In the genomic region with DNA sequence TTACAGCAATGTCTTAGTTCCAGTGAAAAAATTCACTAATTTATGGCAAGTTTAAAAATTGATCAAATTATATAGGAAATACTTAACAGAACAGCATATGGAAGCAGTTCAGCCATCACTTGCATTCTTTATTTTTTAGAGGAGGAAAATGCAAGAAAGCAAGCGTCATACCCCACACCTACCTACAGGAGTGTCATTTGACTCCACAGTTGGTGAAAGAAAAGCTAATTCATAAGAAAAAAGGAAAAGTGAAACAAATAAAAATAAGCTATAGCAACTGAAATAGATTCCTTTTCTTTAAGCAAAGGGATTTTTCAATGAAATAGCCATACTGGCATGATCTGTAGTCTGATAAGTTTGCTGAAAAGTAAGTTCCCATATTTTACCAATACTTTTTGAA, we compare ENCODE assay signal across 33 cellular contexts.
DNase-seq lines count a peak whose midpoint lies in the region; ATAC-seq and TF ChIP-seq lines count a peak whose summit lies in the region.
"Had no signal": no experiment of that assay in that cellular context is flagged by ENCODE, and none has a peak within 500 bp of the region (broad histone marks: within the 10 kb centered on the region; RNA-seq: fewer than 3 reads in every experiment).

No MANE protein-coding gene starts in this region.

- H3K36me3 Mint-ChIP-seq in activated T-cell treated with anti-CD3 and anti-CD28 coated beads, Interleukin-2, amount 50 U/mL, for 72 hours (ENCODE audit: insufficient read depth in 2 of 2), result peaks cover 3 to 26% of the 10 kb centered on the region in 2 donors
- H3K36me3 Mint-ChIP-seq in glutamatergic neuron (ENCODE audit: unreplicated experiment), result no peaks in the 10 kb centered on the region
- peaks cover 35% of the 10 kb centered on the region for H3K36me3 Mint-ChIP-seq in type B pancreatic cell

- DNase-seq in activated T-cell treated with anti-CD3 and anti-CD28 coated beads, Interleukin-2, amount 50 U/mL, for 72 hours, result no peak
- DNase-seq in activated T-cell treated with anti-CD3 and anti-CD28 coated beads, Interleukin-2, amount 50 U/mL, for 1 hour, result no peak
- DNase-seq in cardiac fibroblast (ENCODE audit: low read depth in 2 of 2), result no peak
- DNase-seq in glutamatergic neuron, result no peak
- no peak for DNase-seq in type B pancreatic cell (ENCODE audit: extremely low spot score, unreplicated experiment)
- no peak for DNase-seq in NCI-H128 (lab: John Stamatoyannopoulos, UW; ENCODE audit: unreplicated experiment)
- no peak for DNase-seq in NK-92 treated with Interleukin-12 subunit alpha and Interleukin-12 subunit beta, amount 100 ng/mL, for 24 hours (lab: John Stamatoyannopoulos, UW)
- no peak for DNase-seq in superior temporal gyrus (ENCODE audit: extremely low spot score)
- DNase-seq: activated CD4-positive, alpha-beta memory T cell treated with anti-CD3 and anti-CD28 coated beads, Interleukin-2, amount 10 ng/mL, durations not matched to agents 7 days and 5 days; activated CD4-positive, alpha-beta T cell treated with anti-CD3 and anti-CD28 coated beads for 1 hour; CD4-positive, alpha-beta T cell; colonic mucosa; effector CD4-positive, alpha-beta T cell; EL; foreskin melanocyte; GOT3; Karpas-422; MV-4-11; NCI-H1436 treated with DMSO at 0.1 percent for 48 hours; NCI-H2081 treated with DMSO at 0.1 percent for 48 hours; NCI-H226; SHP77 treated with DMSO at 0.1 percent for 48 hours; stimulated activated CD4-positive, alpha-beta T cell treated with anti-CD3 and anti-CD28 coated beads, Interleukin-1b, Interleukin-23, amount 100 ng/mL, for 48 hours; stimulated activated naive CD4-positive, alpha-beta T cell treated with Interleukin-2 at 50 U/mL for 16 hours had no signal

- peak overlapping the region; percentile 29 for H3K27ac Mint-ChIP-seq in activated T-cell treated with anti-CD3 and anti-CD28 coated beads, Interleukin-2, amount 50 U/mL, for 72 hours
- H3K27ac Mint-ChIP-seq in glutamatergic neuron (ENCODE audit: unreplicated experiment) (no peak overlapping the region), type B pancreatic cell (no peak overlapping the region)
- H3K27ac Mint-ChIP-seq: activated CD4-positive, alpha-beta memory T cell treated with anti-CD3 and anti-CD28 coated beads, Interleukin-2, amount 10 ng/mL, durations not matched to agents 7 days and 5 days; activated naive CD4-positive, alpha-beta T cell treated with anti-CD3 and anti-CD28 coated beads, Interleukin-2, amount 50 U/mL, for 72 hours; activated T-helper 2 cell treated with anti-CD3 and anti-CD28 coated beads, Interferon-gamma antibody, Interleukin-2, Interleukin-4, amounts not matched to agents 10 μg/mL and 5 μg/mL and 100 μg/mL, durations not matched to agents 14 hours and 24 hours and 36 hours; CD4-positive, alpha-beta T cell; nephron had no signal

- peak; percentile 24 for TF ChIP-seq CTCF in cardiac fibroblast (IDR thresholded peaks at IDR 0.05; ENCODE audit: low read depth, low read length)
- TF ChIP-seq CTCF in glutamatergic neuron (IDR thresholded peaks at IDR 0.05; ENCODE audit: partially characterized antibody, unreplicated experiment), result peak; percentile 46
- TF ChIP-seq CTCF in type B pancreatic cell (conservative IDR thresholded peaks at IDR 0.05), result peak; percentile 67

- no peak for ATAC-seq in activated T-cell treated with anti-CD3 and anti-CD28 coated beads, Interleukin-2, amount 50 U/mL, for 72 hours (replicated peaks in 1 of 2)
- ATAC-seq: activated naive CD4-positive, alpha-beta T cell treated with anti-CD3 and anti-CD28 coated beads, Interleukin-2, amount 50 U/mL, for 72 hours; GM12878; HepG2 had no signal

- H3K4me3 Mint-ChIP-seq in activated T-cell treated with anti-CD3 and anti-CD28 coated beads, Interleukin-2, amount 50 U/mL, for 72 hours, result no peak overlapping the region
- H3K4me3 Mint-ChIP-seq in glutamatergic neuron (ENCODE audit: unreplicated experiment), result no peak overlapping the region
- H3K4me3 Mint-ChIP-seq in type B pancreatic cell, result no peak overlapping the region
- H3K4me3 Mint-ChIP-seq: activated CD4-positive, alpha-beta memory T cell treated with anti-CD3 and anti-CD28 coated beads, Interleukin-2, amount 10 ng/mL, durations not matched to agents 7 days and 5 days; CD4-positive, alpha-beta T cell; nephron had no signal

- no peaks in the 10 kb centered on the region for H3K9me3 Mint-ChIP-seq in activated T-cell treated with anti-CD3 and anti-CD28 coated beads, Interleukin-2, amount 50 U/mL, for 72 hours
- H3K9me3 Mint-ChIP-seq in glutamatergic neuron (ENCODE audit: unreplicated experiment), result no peaks in the 10 kb centered on the region
- no peaks in the 10 kb centered on the region for H3K9me3 Mint-ChIP-seq in type B pancreatic cell
- H3K9me3 Mint-ChIP-seq: activated CD4-positive, alpha-beta memory T cell treated with anti-CD3 and anti-CD28 coated beads, Interleukin-2, amount 10 ng/mL, durations not matched to agents 7 days and 5 days; activated naive CD4-positive, alpha-beta T cell treated with anti-CD3 and anti-CD28 coated beads, Interleukin-2, amount 50 U/mL, for 72 hours; activated T-helper 2 cell treated with anti-CD3 and anti-CD28 coated beads, Interferon-gamma antibody, Interleukin-2, Interleukin-4, amounts not matched to agents 10 μg/mL and 5 μg/mL and 100 μg/mL, durations not matched to agents 14 hours and 24 hours and 36 hours; CD4-positive, alpha-beta T cell; nephron had no signal

- peaks cover 8% of the 10 kb centered on the region for H3K4me1 Mint-ChIP-seq in activated T-cell treated with anti-CD3 and anti-CD28 coated beads, Interleukin-2, amount 50 U/mL, for 72 hours (ENCODE audit: low read depth)
- H3K4me1 Mint-ChIP-seq in glutamatergic neuron (ENCODE audit: low read depth, unreplicated experiment) (no peaks in the 10 kb centered on the region), type B pancreatic cell (ENCODE audit: unreplicated experiment) (peaks cover 4% of the 10 kb centered on the region)
- H3K4me1 Mint-ChIP-seq: nephron had no signal

- H3K4me3 ChIP-seq in cardiac fibroblast (replicated peaks in 1 of 2; ENCODE audit: low read depth in 2 of 2, low read length in 2 of 2), result no peak overlapping the region
- H3K4me3 ChIP-seq: cardiac muscle cell, colonic mucosa, GM12878, hepatocyte, lung, right atrium auricular region had no signal

- no peaks in the 10 kb centered on the region for H3K27me3 Mint-ChIP-seq in activated T-cell treated with anti-CD3 and anti-CD28 coated beads, Interleukin-2, amount 50 U/mL, for 72 hours (ENCODE audit: low read depth)
- H3K27me3 Mint-ChIP-seq in glutamatergic neuron (ENCODE audit: unreplicated experiment), result peaks cover 2% of the 10 kb centered on the region
- no peaks in the 10 kb centered on the region for H3K27me3 Mint-ChIP-seq in type B pancreatic cell
- H3K27me3 Mint-ChIP-seq: activated CD4-positive, alpha-beta memory T cell treated with anti-CD3 and anti-CD28 coated beads, Interleukin-2, amount 10 ng/mL, durations not matched to agents 7 days and 5 days; CD4-positive, alpha-beta T cell had no signal
